Comparison of ENCODE assay signal across 1 cellular context in the genomic region with DNA sequence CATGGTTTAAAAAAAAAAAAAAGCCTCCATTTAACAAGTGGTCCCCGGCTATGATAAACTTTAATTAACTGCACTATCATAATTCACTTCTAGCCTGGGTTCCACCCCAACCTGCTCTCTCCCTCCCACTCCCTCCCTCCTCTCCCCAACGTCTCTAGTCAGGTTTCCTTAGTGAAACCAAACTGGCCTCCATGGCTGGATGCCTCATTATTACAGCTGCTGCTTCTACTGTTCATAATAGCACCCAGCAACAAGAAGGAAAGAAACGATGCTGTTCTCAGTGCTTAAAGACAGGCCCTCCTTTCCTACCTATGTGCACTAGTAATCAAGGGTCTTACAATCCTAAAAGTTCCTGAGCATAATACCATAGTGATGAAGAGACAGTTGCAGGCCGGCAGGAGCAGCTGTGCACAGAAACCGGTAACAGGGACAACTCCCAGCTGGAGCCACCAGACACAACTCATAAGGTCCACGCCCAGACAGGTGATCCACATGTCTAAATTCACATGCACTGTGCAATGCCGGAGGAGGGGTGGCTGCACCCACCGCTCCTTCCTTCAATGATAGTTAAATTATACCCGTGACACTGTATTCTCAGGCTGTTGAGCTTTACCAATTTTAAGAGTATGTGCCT.
TF ChIP-seq lines count a peak whose summit lies in the region.

No MANE protein-coding gene starts in this region.

TF ChIP-seq in GM23338, 12 proteins besides CTCF, POLR2A, EP300 and RAD21 (continued from another document):
- TF ChIP-seq, protein P1, sequence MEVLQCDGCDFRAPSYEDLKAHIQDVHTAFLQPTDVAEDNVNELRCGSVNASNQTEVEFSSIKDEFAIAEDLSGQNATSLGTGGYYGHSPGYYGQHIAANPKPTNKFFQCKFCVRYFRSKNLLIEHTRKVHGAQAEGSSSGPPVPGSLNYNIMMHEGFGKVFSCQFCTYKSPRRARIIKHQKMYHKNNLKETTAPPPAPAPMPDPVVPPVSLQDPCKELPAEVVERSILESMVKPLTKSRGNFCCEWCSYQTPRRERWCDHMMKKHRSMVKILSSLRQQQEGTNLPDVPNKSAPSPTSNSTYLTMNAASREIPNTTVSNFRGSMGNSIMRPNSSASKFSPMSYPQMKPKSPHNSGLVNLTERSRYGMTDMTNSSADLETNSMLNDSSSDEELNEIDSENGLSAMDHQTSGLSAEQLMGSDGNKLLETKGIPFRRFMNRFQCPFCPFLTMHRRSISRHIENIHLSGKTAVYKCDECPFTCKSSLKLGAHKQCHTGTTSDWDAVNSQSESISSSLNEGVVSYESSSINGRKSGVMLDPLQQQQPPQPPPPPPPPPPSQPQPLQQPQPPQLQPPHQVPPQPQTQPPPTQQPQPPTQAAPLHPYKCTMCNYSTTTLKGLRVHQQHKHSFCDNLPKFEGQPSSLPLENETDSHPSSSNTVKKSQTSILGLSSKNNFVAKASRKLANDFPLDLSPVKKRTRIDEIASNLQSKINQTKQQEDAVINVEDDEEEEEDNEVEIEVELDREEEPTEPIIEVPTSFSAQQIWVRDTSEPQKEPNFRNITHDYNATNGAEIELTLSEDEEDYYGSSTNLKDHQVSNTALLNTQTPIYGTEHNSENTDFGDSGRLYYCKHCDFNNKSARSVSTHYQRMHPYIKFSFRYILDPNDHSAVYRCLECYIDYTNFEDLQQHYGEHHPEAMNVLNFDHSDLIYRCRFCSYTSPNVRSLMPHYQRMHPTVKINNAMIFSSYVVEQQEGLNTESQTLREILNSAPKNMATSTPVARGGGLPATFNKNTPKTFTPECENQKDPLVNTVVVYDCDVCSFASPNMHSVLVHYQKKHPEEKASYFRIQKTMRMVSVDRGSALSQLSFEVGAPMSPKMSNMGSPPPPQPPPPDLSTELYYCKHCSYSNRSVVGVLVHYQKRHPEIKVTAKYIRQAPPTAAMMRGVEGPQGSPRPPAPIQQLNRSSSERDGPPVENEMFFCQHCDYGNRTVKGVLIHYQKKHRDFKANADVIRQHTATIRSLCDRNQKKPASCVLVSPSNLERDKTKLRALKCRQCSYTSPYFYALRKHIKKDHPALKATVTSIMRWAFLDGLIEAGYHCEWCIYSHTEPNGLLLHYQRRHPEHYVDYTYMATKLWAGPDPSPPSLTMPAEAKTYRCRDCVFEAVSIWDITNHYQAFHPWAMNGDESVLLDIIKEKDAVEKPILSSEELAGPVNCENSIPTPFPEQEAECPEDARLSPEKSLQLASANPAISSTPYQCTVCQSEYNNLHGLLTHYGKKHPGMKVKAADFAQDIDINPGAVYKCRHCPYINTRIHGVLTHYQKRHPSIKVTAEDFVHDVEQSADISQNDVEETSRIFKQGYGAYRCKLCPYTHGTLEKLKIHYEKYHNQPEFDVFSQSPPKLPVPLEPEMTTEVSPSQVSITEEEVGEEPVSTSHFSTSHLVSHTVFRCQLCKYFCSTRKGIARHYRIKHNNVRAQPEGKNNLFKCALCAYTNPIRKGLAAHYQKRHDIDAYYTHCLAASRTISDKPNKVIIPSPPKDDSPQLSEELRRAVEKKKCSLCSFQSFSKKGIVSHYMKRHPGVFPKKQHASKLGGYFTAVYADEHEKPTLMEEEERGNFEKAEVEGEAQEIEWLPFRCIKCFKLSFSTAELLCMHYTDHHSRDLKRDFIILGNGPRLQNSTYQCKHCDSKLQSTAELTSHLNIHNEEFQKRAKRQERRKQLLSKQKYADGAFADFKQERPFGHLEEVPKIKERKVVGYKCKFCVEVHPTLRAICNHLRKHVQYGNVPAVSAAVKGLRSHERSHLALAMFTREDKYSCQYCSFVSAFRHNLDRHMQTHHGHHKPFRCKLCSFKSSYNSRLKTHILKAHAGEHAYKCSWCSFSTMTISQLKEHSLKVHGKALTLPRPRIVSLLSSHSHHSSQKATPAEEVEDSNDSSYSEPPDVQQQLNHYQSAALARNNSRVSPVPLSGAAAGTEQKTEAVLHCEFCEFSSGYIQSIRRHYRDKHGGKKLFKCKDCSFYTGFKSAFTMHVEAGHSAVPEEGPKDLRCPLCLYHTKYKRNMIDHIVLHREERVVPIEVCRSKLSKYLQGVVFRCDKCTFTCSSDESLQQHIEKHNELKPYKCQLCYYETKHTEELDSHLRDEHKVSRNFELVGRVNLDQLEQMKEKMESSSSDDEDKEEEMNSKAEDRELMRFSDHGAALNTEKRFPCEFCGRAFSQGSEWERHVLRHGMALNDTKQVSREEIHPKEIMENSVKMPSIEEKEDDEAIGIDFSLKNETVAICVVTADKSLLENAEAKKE (CRISPR knock-in tag; IDR thresholded peaks at IDR 0.05): no peak
- TF ChIP-seq STAT1 (IDR thresholded peaks at IDR 0.05; ENCODE audit: unreplicated experiment) (no peak), ZNF331 (CRISPR knock-in tag; IDR thresholded peaks at IDR 0.05; ENCODE audit: low read depth) (no peak), ETS1 (IDR thresholded peaks at IDR 0.05) (no peak), ZNF114 (CRISPR knock-in tag; IDR thresholded peaks at IDR 0.05) (no peak), EZH2phosphoT487 (IDR thresholded peaks at IDR 0.05; ENCODE audit: unreplicated experiment) (no peak), CREB1 (CRISPR knock-in tag; IDR thresholded peaks at IDR 0.05; ENCODE audit: low read depth) (no peak)
